In genomic region chr7:74457007-74457406, GRCh38 we compare ENCODE assay signal across 25 cellular contexts. TPM values are rescaled to one million over a fixed set of nuclear protein-coding genes. Genes with fewer than 3 reads are reported as not detected.
A peak's percentile ranks its signal among the peaks of the same experiment; 100 is the strongest.
DNase-seq lines count a peak whose midpoint lies in the region; ATAC-seq and TF ChIP-seq lines count a peak whose summit lies in the region.
"Had no signal": no experiment of that assay in that cellular context is flagged by ENCODE, and none has a peak within 500 bp of the region (broad histone marks: within the 10 kb centered on the region; RNA-seq: fewer than 3 reads in every experiment).

No MANE protein-coding gene starts in this region.

- no peak overlapping the region for H4K91ac ChIP-seq in H9 (ENCODE audit: insufficient read length, low read depth, low read length)

- H2BK5ac ChIP-seq in H9 (ENCODE audit: insufficient read length, low read length): no peak overlapping the region

- H4K20me1 ChIP-seq in H9 (ENCODE audit: control insufficient read depth, insufficient read depth, insufficient read length) (no peaks in the 10 kb centered on the region), neural progenitor cell (ENCODE audit: low read depth) (peaks cover 77% of the 10 kb centered on the region)

- H3K4me3 Mint-ChIP-seq in H9: no peak overlapping the region
- H3K4me3 Mint-ChIP-seq in brain: peak overlapping the region; percentile 6 to 78 (median 43)
- H3K4me3 Mint-ChIP-seq in neural progenitor cell: peak overlapping the region; percentile 39
- H3K4me3 Mint-ChIP-seq: activated CD4-positive, alpha-beta T cell treated with anti-CD3 and anti-CD28 coated beads, Interleukin-2, amount 10 ng/mL, durations not matched to agents 7 days and 5 days; activated CD8-positive, alpha-beta memory T cell treated with anti-CD3 and anti-CD28 coated beads, Interleukin-2, amount 10 ng/mL, durations not matched to agents 7 days and 5 days had no signal

- H3K56ac ChIP-seq in H9 (ENCODE audit: insufficient read length, low read depth, low read length): no peak overlapping the region

- peaks cover 12% of the 10 kb centered on the region for H3K4me1 ChIP-seq in A673 (ENCODE audit: insufficient read depth, low read length, poor library complexity, severe bottlenecking)
- no peaks in the 10 kb centered on the region; the same call in 1 of the 2 replicates for H3K4me1 ChIP-seq in H9 (ENCODE audit: insufficient read depth, low read length)
- peaks cover 5% of the 10 kb centered on the region for H3K4me1 ChIP-seq in neural progenitor cell
- peaks cover 0 to 29% of the 10 kb centered on the region in 2 donors for H3K4me1 ChIP-seq in left lung
- H3K4me1 ChIP-seq in foreskin keratinocyte: peaks cover 3% of the 10 kb centered on the region

- H3K4me3 ChIP-seq in A673 (ENCODE audit: low read depth, low read length, poor library complexity, severe bottlenecking) (no peak overlapping the region), neural progenitor cell (no peak overlapping the region), left lung (no peak overlapping the region)
- H3K4me3 ChIP-seq: A549, body of pancreas, heart left ventricle, smooth muscle cell, stomach, tibial nerve had no signal

- no peaks in the 10 kb centered on the region for H3K23me2 ChIP-seq in H9 (ENCODE audit: insufficient read length, low read depth, low read length, poor library complexity, severe bottlenecking)

- H3K4me1 Mint-ChIP-seq in H9 (peaks cover 13 to 28% of the 10 kb centered on the region in 2 experiments), brain (peaks cover 59% of the 10 kb centered on the region), neural progenitor cell (peaks cover 24% of the 10 kb centered on the region)

- no peak overlapping the region for H3K23ac ChIP-seq in H9 (ENCODE audit: insufficient read length, low read depth, low read length)

- no peak overlapping the region for H3T11ph ChIP-seq in H9 (ENCODE audit: low read length)

- no peaks in the 10 kb centered on the region for H3K27me3 Mint-ChIP-seq in H9 (ENCODE audit: low read depth)
- H3K27me3 Mint-ChIP-seq in brain: no peaks in the 10 kb centered on the region
- peaks cover 4% of the 10 kb centered on the region for H3K27me3 Mint-ChIP-seq in neural progenitor cell (ENCODE audit: insufficient read depth, low read depth)

- H3K4ac ChIP-seq in H9 (ENCODE audit: low read depth, low read length): no peak overlapping the region

- no peak overlapping the region for H3K18ac ChIP-seq in H9 (ENCODE audit: insufficient read length, low read depth, low read length)

- WGBS in H9 (ENCODE audit: extremely low coverage, insufficient read length, low lambda C conversion rate): no CpG with 5 or more reads among the region's 5 CpGs

- H3K36me3 ChIP-seq in A673 (ENCODE audit: insufficient read depth, low read length, poor library complexity, severe bottlenecking) (no peaks in the 10 kb centered on the region), neural progenitor cell (no peaks in the 10 kb centered on the region), left lung (no peaks in the 10 kb centered on the region)
- H3K36me3 ChIP-seq: heart left ventricle, neutrophil, stomach, tibial nerve had no signal

- H3K27ac Mint-ChIP-seq in H9: peak overlapping the region; percentile 5 to 89 (median 70); a peak in 6 of 7 replicates
- H3K27ac Mint-ChIP-seq in brain: peak overlapping the region; percentile 31 to 92 (median 37)
- no peak overlapping the region for H3K27ac Mint-ChIP-seq in neural progenitor cell
- H3K27ac Mint-ChIP-seq: activated CD4-positive, alpha-beta T cell treated with anti-CD3 and anti-CD28 coated beads, Interleukin-2, amount 10 ng/mL, durations not matched to agents 7 days and 5 days; activated CD8-positive, alpha-beta memory T cell treated with anti-CD3 and anti-CD28 coated beads, Interleukin-2, amount 10 ng/mL, durations not matched to agents 7 days and 5 days had no signal

- H3K14ac ChIP-seq in H9 (ENCODE audit: insufficient read depth, low read length): no peak overlapping the region

- H3K9me3 Mint-ChIP-seq in H9 (peaks cover 0 to 5% of the 10 kb centered on the region in 2 experiments; a peak in 1 of 5 replicates), brain (no peaks in the 10 kb centered on the region), neural progenitor cell (no peaks in the 10 kb centered on the region)
- H3K9me3 Mint-ChIP-seq: activated CD4-positive, alpha-beta T cell treated with anti-CD3 and anti-CD28 coated beads, Interleukin-2, amount 10 ng/mL, durations not matched to agents 7 days and 5 days had no signal

- intact Hi-C loops in A673 (cut with micrococcal nuclease; ENCODE audit: unreplicated experiment) (no loop called here), left lung (cut with DNase I) (no loop called here)

- no peak overlapping the region for H4K5ac ChIP-seq in H9 (ENCODE audit: insufficient read length, low read depth, low read length)

- DNase-seq in A673 (ENCODE audit: low spot score) (no peak), H9 (no peak), neural progenitor cell (ENCODE audit: low spot score) (no peak), left lung (no peak), NCI-H2107 treated with DMSO at 0.1 percent for 48 hours (lab: John Stamatoyannopoulos, UW; ENCODE audit: unreplicated experiment) (no peak), mucosa of gallbladder (ENCODE audit: low spot score) (no peak), foreskin keratinocyte (no peak)
- DNase-seq: activated CD4-positive, alpha-beta T cell treated with anti-CD3 and anti-CD28 coated beads, Interleukin-2, amount 10 ng/mL, durations not matched to agents 7 days and 5 days; activated CD8-positive, alpha-beta memory T cell treated with anti-CD3 and anti-CD28 coated beads, Interleukin-2, amount 10 ng/mL, durations not matched to agents 7 days and 5 days; activated naive CD4-positive, alpha-beta T cell; activated T-cell treated with anti-CD3 and anti-CD28 coated beads, Interleukin-2, amount 50 U/mL, for 48 hours; body of pancreas; DMS79 treated with DMSO at 0.1 percent for 48 hours; heart left ventricle; NCI-H146; NCI-H510A; stimulated activated CD4-positive, alpha-beta T cell treated with anti-CD3 and anti-CD28 coated beads, Interleukin-1b, Interleukin-23, amount 100 ng/mL, for 48 hours; stimulated activated CD8-positive, alpha-beta memory T cell treated with anti-CD3 and anti-CD28 coated beads, Interleukin-4, amount 100 ng/mL, for 48 hours; stomach had no signal

- POLR2A ChIA-PET in A673 (lab: Charles Lee; ENCODE audit: low non-redundant PET): interaction anchor here (0.7 kb wide), 1 partner anchor 140 kb away, joined by 5 read pairs; no protein-coding TSS in a partner anchor

- H3K36me3 Mint-ChIP-seq in H9 (ENCODE audit: insufficient read depth in 1 of 3, low read depth in 3 of 3): peaks cover 4 to 10% (median 10%) of the 10 kb centered on the region in 3 experiments; a peak in 5 of 7 replicates
- H3K36me3 Mint-ChIP-seq in brain: peaks cover 27% of the 10 kb centered on the region
- H3K36me3 Mint-ChIP-seq in neural progenitor cell: peaks cover 10% of the 10 kb centered on the region

- no peak overlapping the region for H2BK15ac ChIP-seq in H9 (ENCODE audit: low read depth, low read length)

- H2BK20ac ChIP-seq in H9 (ENCODE audit: low read depth, low read length, poor library complexity, severe bottlenecking): no peak overlapping the region

- no peak overlapping the region for H3K9ac ChIP-seq in H9 (ENCODE audit: extremely low read depth, insufficient read length, low read length)
- H3K9ac ChIP-seq in neural progenitor cell: no peak overlapping the region

- H2AFZ ChIP-seq in H9 (ENCODE audit: low read length) (no peak overlapping the region), neural progenitor cell (replicated peaks) (no peak overlapping the region)

- CTCF ChIA-PET in A673 (lab: Charles Lee): no interaction called here

- ATAC-seq in left lung (no peak), foreskin keratinocyte (no peak)
- ATAC-seq: A549; activated CD8-positive, alpha-beta memory T cell treated with anti-CD3 and anti-CD28 coated beads, Interleukin-2, amount 10 ng/mL, durations not matched to agents 7 days and 5 days; body of pancreas; heart left ventricle had no signal

- H4K8ac ChIP-seq in H9 (replicated peaks; ENCODE audit: insufficient read length, low read depth, low read length): no peak overlapping the region

- TSS peak; percentile 4 for BruUV-seq in A673 (replicated peaks; lab: Mats Ljungman, UMichigan)

- H3K9me3 ChIP-seq in A673 (ENCODE audit: low read depth, low read length, poor library complexity, severe bottlenecking): no peaks in the 10 kb centered on the region
- H3K9me3 ChIP-seq in H9 (ENCODE audit: control insufficient read depth, low read depth, low read length): no peaks in the 10 kb centered on the region
- H3K9me3 ChIP-seq in neural progenitor cell (ENCODE audit: low read depth): no peaks in the 10 kb centered on the region
- no peaks in the 10 kb centered on the region for H3K9me3 ChIP-seq in left lung
- H3K9me3 ChIP-seq: body of pancreas, heart left ventricle, neutrophil, stomach, tibial nerve had no signal

- H3K79me1 ChIP-seq in H9 (ENCODE audit: insufficient read depth, low read depth, low read length, poor library complexity, severe bottlenecking): peaks cover 5% of the 10 kb centered on the region

- no peak overlapping the region for H2BK12ac ChIP-seq in H9 (ENCODE audit: insufficient read length, low read depth, low read length)

- H2BK120ac ChIP-seq in H9 (ENCODE audit: low read depth, low read length, poor library complexity, severe bottlenecking): no peak overlapping the region

- peaks cover 5% of the 10 kb centered on the region for H3F3A ChIP-seq in neural progenitor cell (ENCODE audit: low read depth)

- H3K4me2 ChIP-seq in H9 (ENCODE audit: insufficient read depth, insufficient read length, low read length) (no peak overlapping the region), neural progenitor cell (no peak overlapping the region)
- H3K4me2 ChIP-seq: A549, smooth muscle cell had no signal

- TF ChIP-seq CTCF in A673 (conservative IDR thresholded peaks at IDR 0.05; ENCODE audit: low read depth, low read length): no peak
- TF ChIP-seq CTCF in H9 (conservative IDR thresholded peaks at IDR 0.05): no peak
- TF ChIP-seq CTCF in brain (conservative IDR thresholded peaks at IDR 0.05): no peak
- no peak for TF ChIP-seq CTCF in neural progenitor cell (IDR thresholded peaks at IDR 0.05)
- TF ChIP-seq CTCF in left lung (IDR thresholded peaks at IDR 0.05): no peak
- TF ChIP-seq CTCF in foreskin keratinocyte (conservative IDR thresholded peaks at IDR 0.05): no peak

- H2AK5ac ChIP-seq in H9 (ENCODE audit: insufficient read length, low read length): no peak overlapping the region

- peaks cover 20% of the 10 kb centered on the region for H3K79me2 ChIP-seq in H9 (ENCODE audit: insufficient read depth, low read length)
- H3K79me2 ChIP-seq in neural progenitor cell (ENCODE audit: low read depth): peaks cover 87% of the 10 kb centered on the region

- H3K27me3 ChIP-seq in A673 (replicated peaks; ENCODE audit: insufficient read depth, low read depth, low read length, poor library complexity): no peaks in the 10 kb centered on the region
- no peaks in the 10 kb centered on the region for H3K27me3 ChIP-seq in H9 (ENCODE audit: insufficient read depth, low read length)
- H3K27me3 ChIP-seq in neural progenitor cell: no peaks in the 10 kb centered on the region
- peaks cover 0 to 32% of the 10 kb centered on the region in 2 donors for H3K27me3 ChIP-seq in left lung
- H3K27me3 ChIP-seq in foreskin keratinocyte: no peaks in the 10 kb centered on the region
- H3K27me3 ChIP-seq: body of pancreas, tibial nerve had no signal

- H3K27ac ChIP-seq in A673 (ENCODE audit: low read depth, low read length, poor library complexity, severe bottlenecking): no peak overlapping the region
- no peak overlapping the region for H3K27ac ChIP-seq in H9 (ENCODE audit: insufficient read length, low read depth, low read length)
- no peak overlapping the region for H3K27ac ChIP-seq in neural progenitor cell
- H3K27ac ChIP-seq in left lung: no peak overlapping the region
- H3K27ac ChIP-seq in foreskin keratinocyte: no peak overlapping the region
- H3K27ac ChIP-seq: neutrophil, VCaP had no signal

RNA-seq across cellular contexts. Expression of gene GTF2IRD1, which starts 3.3 kb away (rescaled TPM):
- total RNA-seq in A673 (2021) (73.6 and 80.4 TPM in 2 replicates), H9 (2021) (34.3 and 39.9 TPM in 2 replicates), neural progenitor cell (ENCODE audit: low replicate concordance) (25.6 and 48.5 TPM in 2 replicates), left lung (10 to 100 TPM; 20.8 to 28.3 TPM), mucosa of gallbladder (28.9 TPM), foreskin keratinocyte (23.8 and 27.1 TPM in 2 replicates)
- polyA plus RNA-seq in brain (ENCODE audit: insufficient read depth, low read depth, low replicate concordance) (33.6 TPM), foreskin keratinocyte (35.4 and 36.7 TPM in 2 replicates)

Comparison
In these comparisons a context has a peak if more than half of its experiments do, and no peak if none do; other contexts are left out.
1. H3K4me3 Mint-ChIP-seq: peak in brain (5 of 5) and neural progenitor cell (single experiment); none in H9 (0 of 2).